In the genomic region with DNA sequence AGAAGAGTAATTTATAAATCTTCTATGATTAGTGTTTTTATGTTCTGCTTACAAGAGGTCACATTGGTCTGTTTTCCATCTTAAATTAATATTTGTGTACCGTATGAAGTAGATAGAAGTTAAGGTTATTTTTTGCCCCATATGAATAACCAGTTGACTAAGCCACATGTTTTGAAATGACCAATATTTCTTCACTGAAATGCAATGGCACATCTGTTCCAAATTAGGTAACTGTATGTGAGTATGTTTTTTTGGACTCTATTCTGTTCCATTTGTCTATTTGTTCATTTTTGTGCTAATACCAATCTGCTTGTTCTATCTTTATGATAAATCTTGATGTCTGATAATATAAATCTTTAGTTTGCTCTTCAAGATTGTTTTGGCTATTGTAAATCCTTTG, we compare ENCODE assay signal across 1 cellular context.
TF ChIP-seq lines count a peak whose summit lies in the region.

No MANE protein-coding gene starts in this region.

TF ChIP-seq in IMR-90, 13 proteins besides CTCF, POLR2A, EP300 and RAD21:
- no peak for TF ChIP-seq MXI1 (IDR thresholded peaks at IDR 0.05; ENCODE audit: borderline replicate concordance, low read depth, low read length)
- no peak for TF ChIP-seq CHD1 (IDR thresholded peaks at IDR 0.05; ENCODE audit: low read depth, low read length)
- no peak for TF ChIP-seq NFE2L2 (IDR thresholded peaks at IDR 0.05; ENCODE audit: low read depth, low read length)
- no peak for TF ChIP-seq MAZ (IDR thresholded peaks at IDR 0.05; ENCODE audit: borderline replicate concordance, low read depth, low read length)
- no peak for TF ChIP-seq BHLHE40 (IDR thresholded peaks at IDR 0.05; ENCODE audit: low read depth, low read length)
- TF ChIP-seq SMC3 (IDR thresholded peaks at IDR 0.05; ENCODE audit: low read depth, low read length): no peak
- no peak for TF ChIP-seq CEBPB (IDR thresholded peaks at IDR 0.05; ENCODE audit: low read depth, low read length)
- TF ChIP-seq, protein P1, sequence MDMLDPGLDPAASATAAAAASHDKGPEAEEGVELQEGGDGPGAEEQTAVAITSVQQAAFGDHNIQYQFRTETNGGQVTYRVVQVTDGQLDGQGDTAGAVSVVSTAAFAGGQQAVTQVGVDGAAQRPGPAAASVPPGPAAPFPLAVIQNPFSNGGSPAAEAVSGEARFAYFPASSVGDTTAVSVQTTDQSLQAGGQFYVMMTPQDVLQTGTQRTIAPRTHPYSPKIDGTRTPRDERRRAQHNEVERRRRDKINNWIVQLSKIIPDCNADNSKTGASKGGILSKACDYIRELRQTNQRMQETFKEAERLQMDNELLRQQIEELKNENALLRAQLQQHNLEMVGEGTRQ (IDR thresholded peaks at IDR 0.05; ENCODE audit: low read depth, low read length): no peak
- TF ChIP-seq, protein P2, sequence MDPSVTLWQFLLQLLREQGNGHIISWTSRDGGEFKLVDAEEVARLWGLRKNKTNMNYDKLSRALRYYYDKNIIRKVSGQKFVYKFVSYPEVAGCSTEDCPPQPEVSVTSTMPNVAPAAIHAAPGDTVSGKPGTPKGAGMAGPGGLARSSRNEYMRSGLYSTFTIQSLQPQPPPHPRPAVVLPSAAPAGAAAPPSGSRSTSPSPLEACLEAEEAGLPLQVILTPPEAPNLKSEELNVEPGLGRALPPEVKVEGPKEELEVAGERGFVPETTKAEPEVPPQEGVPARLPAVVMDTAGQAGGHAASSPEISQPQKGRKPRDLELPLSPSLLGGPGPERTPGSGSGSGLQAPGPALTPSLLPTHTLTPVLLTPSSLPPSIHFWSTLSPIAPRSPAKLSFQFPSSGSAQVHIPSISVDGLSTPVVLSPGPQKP (IDR thresholded peaks at IDR 0.05; ENCODE audit: borderline replicate concordance, low read depth, low read length): no peak
- TF ChIP-seq FOS (IDR thresholded peaks at IDR 0.05; ENCODE audit: low read depth, low read length): no peak
- no peak for TF ChIP-seq RFX5 (IDR thresholded peaks at IDR 0.05; ENCODE audit: low read depth, low read length)
- no peak for TF ChIP-seq MAFK (IDR thresholded peaks at IDR 0.05; ENCODE audit: low read depth, low read length)
- no peak for TF ChIP-seq RCOR1 (IDR thresholded peaks at IDR 0.05; ENCODE audit: insufficient replicate concordance, low read length)
